ENCODE assay signal across 21 cellular contexts in the genomic region with DNA sequence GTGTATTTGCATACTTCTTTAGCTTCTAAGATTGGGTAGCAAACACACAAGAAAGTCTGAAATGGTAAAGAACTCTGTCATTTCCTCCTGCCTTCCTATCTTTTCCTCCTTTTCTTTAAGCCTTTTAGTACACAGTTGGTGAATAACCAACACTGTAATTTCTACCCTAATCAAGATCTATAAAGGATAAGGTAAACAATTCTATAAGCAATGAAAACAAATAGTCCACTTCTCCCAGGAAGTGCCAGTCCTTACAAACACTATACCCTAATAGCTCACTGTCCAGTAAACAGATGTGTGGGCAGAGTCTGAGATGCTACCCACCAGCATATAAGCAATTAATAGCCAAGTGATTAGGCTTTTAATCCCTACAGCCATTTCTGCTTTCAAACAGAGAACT.
"Had no signal": no experiment of that assay in that cellular context is flagged by ENCODE, and none has a peak within 500 bp of the region (broad histone marks: within the 10 kb centered on the region; RNA-seq: fewer than 3 reads in every experiment).

No MANE protein-coding gene starts in this region.

- H3K36me3 ChIP-seq: neural progenitor cell, ovary had no signal

- H3K9ac ChIP-seq: neural progenitor cell had no signal

- H3K27me3 ChIP-seq: body of pancreas, left lung, neural progenitor cell, ovary, tibial nerve had no signal

- H2AFZ ChIP-seq: neural progenitor cell had no signal

- H3K27me3 Mint-ChIP-seq: activated B cell treated with CpG ODN at 0.5 μM for 24 hours; activated naive CD8-positive, alpha-beta T cell treated with anti-CD3 and anti-CD28 coated beads, Interleukin-2, amount 10 ng/mL, durations not matched to agents 7 days and 5 days; effector memory CD8-positive, alpha-beta T cell; stimulated activated naive CD8-positive, alpha-beta T cell treated with anti-CD3 and anti-CD28 coated beads, Interleukin-15, Interleukin-2, amounts not matched to agents 100 ng/mL and 50 ng/mL, for 24 hours had no signal

- DNase-seq: activated B cell treated with CpG ODN at 0.5 μM for 24 hours; activated CD4-positive, alpha-beta T cell treated with anti-CD3 and anti-CD28 coated beads for 48 hours; activated CD8-positive, alpha-beta T cell treated with anti-CD3 and anti-CD28 coated beads, Interleukin-2, amount 10 ng/mL, durations not matched to agents 7 days and 5 days; activated gamma-delta T cell; activated naive CD8-positive, alpha-beta T cell treated with anti-CD3 and anti-CD28 coated beads, Interleukin-2, amount 10 ng/mL, durations not matched to agents 7 days and 5 days; activated T-cell treated with anti-CD3 and anti-CD28 coated beads, Interleukin-2, amount 50 U/mL, for 4 hours; amygdala; body of pancreas; caudate nucleus; effector memory CD8-positive, alpha-beta T cell; foreskin melanocyte; glutamatergic neuron; hippocampal formation; left lung; ovary; psoas muscle; right cardiac atrium; stimulated activated CD4-positive, alpha-beta T cell treated with anti-CD3 and anti-CD28 coated beads, Interleukin-2, amount 100 ng/mL, for 24 hours had no signal

- H3K9me3 ChIP-seq: body of pancreas, left lung, ovary, psoas muscle, tibial nerve had no signal

- H3K4me3 Mint-ChIP-seq: activated B cell treated with CpG ODN at 0.5 μM for 24 hours; activated CD8-positive, alpha-beta T cell treated with anti-CD3 and anti-CD28 coated beads, Interleukin-2, amount 10 ng/mL, durations not matched to agents 7 days and 5 days; activated naive CD8-positive, alpha-beta T cell treated with anti-CD3 and anti-CD28 coated beads, Interleukin-2, amount 10 ng/mL, durations not matched to agents 7 days and 5 days; activated T-cell treated with anti-CD3 and anti-CD28 coated beads, Interleukin-2, amount 50 U/mL, for 4 hours; effector memory CD8-positive, alpha-beta T cell; neural progenitor cell; stimulated activated naive CD8-positive, alpha-beta T cell treated with anti-CD3 and anti-CD28 coated beads, Interleukin-15, Interleukin-2, amounts not matched to agents 100 ng/mL and 50 ng/mL, for 24 hours had no signal

- H3K4me2 ChIP-seq: neural progenitor cell had no signal

- H3K4me1 ChIP-seq: body of pancreas, left lung, neural progenitor cell had no signal

- H3K27ac Mint-ChIP-seq: activated B cell treated with CpG ODN at 0.5 μM for 24 hours; activated CD8-positive, alpha-beta T cell treated with anti-CD3 and anti-CD28 coated beads, Interleukin-2, amount 10 ng/mL, durations not matched to agents 7 days and 5 days; activated naive CD8-positive, alpha-beta T cell treated with anti-CD3 and anti-CD28 coated beads, Interleukin-2, amount 10 ng/mL, durations not matched to agents 7 days and 5 days; neural progenitor cell had no signal

- H3K4me1 Mint-ChIP-seq: activated B cell treated with CpG ODN at 0.5 μM for 24 hours; activated naive CD8-positive, alpha-beta T cell treated with anti-CD3 and anti-CD28 coated beads, Interleukin-2, amount 10 ng/mL, durations not matched to agents 7 days and 5 days; neural progenitor cell had no signal

- H3K27ac ChIP-seq: body of pancreas, left lung, neural progenitor cell, ovary, psoas muscle, tibial nerve had no signal

- H3K9me3 Mint-ChIP-seq: activated B cell treated with CpG ODN at 0.5 μM for 24 hours; activated naive CD8-positive, alpha-beta T cell treated with anti-CD3 and anti-CD28 coated beads, Interleukin-2, amount 10 ng/mL, durations not matched to agents 7 days and 5 days; activated T-cell treated with anti-CD3 and anti-CD28 coated beads, Interleukin-2, amount 50 U/mL, for 4 hours; effector memory CD8-positive, alpha-beta T cell; neural progenitor cell; stimulated activated naive CD8-positive, alpha-beta T cell treated with anti-CD3 and anti-CD28 coated beads, Interleukin-15, Interleukin-2, amounts not matched to agents 100 ng/mL and 50 ng/mL, for 24 hours had no signal

- ATAC-seq: activated CD8-positive, alpha-beta T cell treated with anti-CD3 and anti-CD28 coated beads, Interleukin-2, amount 10 ng/mL, durations not matched to agents 7 days and 5 days; activated T-cell treated with anti-CD3 and anti-CD28 coated beads, Interleukin-2, amount 50 U/mL, for 4 hours; body of pancreas; effector memory CD8-positive, alpha-beta T cell; left lung; psoas muscle; right cardiac atrium had no signal

- H3K4me3 ChIP-seq: body of pancreas, left lung, neural progenitor cell, ovary, psoas muscle, tibial nerve had no signal
